Comparison of ENCODE assay signal across 8 cellular contexts in genomic region chrX:97563531-97564133, GRCh38.
DNase-seq lines count a peak whose midpoint lies in the region; ATAC-seq, FAIRE-seq and TF ChIP-seq lines count a peak whose summit lies in the region.

No MANE protein-coding gene starts in this region.

- no peaks in the 10 kb centered on the region for H3K36me3 Mint-ChIP-seq in T-helper 17 cell (ENCODE audit: low read depth)

- H3K27ac Mint-ChIP-seq in T-helper 17 cell: peak overlapping the region; percentile 85

- H3K4me1 ChIP-seq in left lung: peaks cover 3 to 10% of the 10 kb centered on the region in 2 donors

- TF ChIP-seq CTCF in astrocyte of the spinal cord (IDR thresholded peaks at IDR 0.05; ENCODE audit: low read depth, low read length): no peak
- no peak for TF ChIP-seq CTCF in left lung (IDR thresholded peaks at IDR 0.05)

- no peaks in the 10 kb centered on the region for H3K36me3 ChIP-seq in left lung

- peaks cover 3% of the 10 kb centered on the region for H3K4me1 Mint-ChIP-seq in T-helper 17 cell

- DNase-seq in Daoy (ENCODE audit: low read depth) (peak; percentile 33), HTR-8/SVneo (ENCODE audit: insufficient read length, low spot score) (peak; percentile 0), T-helper 17 cell (peak in 2 of 3 donors; percentile 3 to 8), astrocyte of the spinal cord (ENCODE audit: low read depth, low spot score) (peak; percentile 75), left lung (peak in 1 of 2 donors; percentile 44), HuH-7.5 (ENCODE audit: low spot score) (no peak)
- DNase-seq in stimulated activated CD4-positive, alpha-beta T cell treated with anti-CD3 and anti-CD28 coated beads, Interleukin-4, amount 100 ng/mL, for 48 hours (ENCODE audit: low read depth in 2 of 2): peak; percentile 2 to 6

- intact Hi-C loops in left lung (cut with DNase I): no loop called here

- peak; percentile 99 for ATAC-seq in GM21447 (IDR thresholded peaks at IDR 0.05; ENCODE audit: unreplicated experiment)
- peak; percentile 94 for ATAC-seq in T-helper 17 cell
- peak; percentile 95 for ATAC-seq in left lung

- H3K27me3 ChIP-seq in left lung: no peaks in the 10 kb centered on the region

- H3K9me3 ChIP-seq in T-helper 17 cell (ENCODE audit: control insufficient read depth, low read length, poor library complexity, severe bottlenecking) (no peaks in the 10 kb centered on the region), left lung (no peaks in the 10 kb centered on the region)

- no peaks in the 10 kb centered on the region for H3K27me3 Mint-ChIP-seq in T-helper 17 cell

- no peak for FAIRE-seq in HTR-8/SVneo (lab: Jason Lieb, UNC)

- in situ Hi-C loops in astrocyte of the spinal cord (cut with HindIII; ENCODE audit: low sequenced_read_pairs): no loop called here

- H3K4me3 Mint-ChIP-seq in T-helper 17 cell: peak overlapping the region; percentile 88

- peak overlapping the region; percentile 45 to 73 for H3K27ac ChIP-seq in left lung

- H3K4me3 ChIP-seq in astrocyte of the spinal cord (ENCODE audit: low read depth, low read length) (no peak overlapping the region), left lung (peak overlapping the region in 1 of 2 donors; percentile 4)
